ENCODE assay signal across 24 cellular contexts in the genomic region with DNA sequence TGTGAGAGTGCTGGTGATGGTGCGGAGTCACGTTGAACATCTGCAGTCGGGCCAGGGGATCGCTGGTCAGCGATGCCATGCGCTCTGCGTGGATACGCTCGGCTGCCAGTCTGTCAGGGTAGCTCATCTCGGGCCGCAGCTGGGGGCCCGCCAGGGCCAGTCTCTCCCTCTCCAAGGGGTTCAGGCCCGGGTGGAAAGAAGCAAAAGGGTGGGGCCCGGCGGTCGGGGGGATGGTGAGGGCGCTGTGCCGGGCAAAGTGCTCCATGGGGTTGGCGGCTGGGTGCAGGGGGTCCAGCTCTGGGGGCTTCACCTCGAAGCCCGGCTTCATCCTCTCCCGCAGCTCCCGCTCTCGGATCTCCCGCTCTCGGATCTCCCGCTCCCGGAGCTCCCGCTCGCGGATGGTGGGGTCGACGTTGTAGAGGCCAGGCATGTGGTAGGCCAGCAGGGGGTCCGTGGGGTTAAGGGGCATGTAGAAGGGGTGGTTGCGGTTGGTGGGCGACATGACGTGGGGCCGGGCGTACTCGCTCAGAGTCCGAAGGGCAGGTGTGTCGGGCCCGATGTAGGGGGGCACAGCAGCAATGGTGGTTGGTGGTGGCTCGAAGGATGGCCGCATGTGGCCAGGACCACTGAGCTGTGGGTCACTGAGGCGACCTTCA. TPM values are rescaled to one million over a fixed set of nuclear protein-coding genes. Genes with fewer than 3 reads are reported as not detected.
DNase-seq lines count a peak whose midpoint lies in the region; ATAC-seq, FAIRE-seq and TF ChIP-seq lines count a peak whose summit lies in the region.
"Had no signal": no experiment of that assay in that cellular context is flagged by ENCODE, and none has a peak within 500 bp of the region (broad histone marks: within the 10 kb centered on the region; RNA-seq: fewer than 3 reads in every experiment).

No MANE protein-coding gene starts in this region.

- H3K27ac Mint-ChIP-seq in WTC11: peak overlapping the region; percentile 63
- peak overlapping the region; percentile 85 for H3K27ac Mint-ChIP-seq in stimulated activated naive B cell treated with anti-CD40 and anti-IgM and Interleukin-4, amounts not matched to agents 10 μg/mL and 1 μg/mL and 100 μg/mL, for 72 hours
- H3K27ac Mint-ChIP-seq: activated naive CD8-positive, alpha-beta T cell treated with anti-CD3 and anti-CD28 coated beads, Interleukin-2, amount 50 U/mL, for 24 hours had no signal

- no peaks in the 10 kb centered on the region for H3K27me3 Mint-ChIP-seq in WTC11 (ENCODE audit: low read depth)
- no peaks in the 10 kb centered on the region for H3K27me3 Mint-ChIP-seq in stimulated activated naive B cell treated with anti-CD40 and anti-IgM and Interleukin-4, amounts not matched to agents 10 μg/mL and 1 μg/mL and 100 μg/mL, for 72 hours
- H3K27me3 Mint-ChIP-seq: activated naive CD8-positive, alpha-beta T cell treated with anti-CD3 and anti-CD28 coated beads, Interleukin-2, amount 50 U/mL, for 24 hours had no signal

- no TSS peak for BruUV-seq in HepG2 (replicated peaks; lab: Mats Ljungman, UMichigan)

- WGBS in HepG2 (ENCODE audit: low lambda C conversion rate): 97% methylated on average over 42 of the region's 46 CpGs

- H3K4me3 Mint-ChIP-seq in WTC11: no peak overlapping the region
- no peak overlapping the region for H3K4me3 Mint-ChIP-seq in stimulated activated naive B cell treated with anti-CD40 and anti-IgM and Interleukin-4, amounts not matched to agents 10 μg/mL and 1 μg/mL and 100 μg/mL, for 72 hours
- H3K4me3 Mint-ChIP-seq: activated naive CD8-positive, alpha-beta T cell treated with anti-CD3 and anti-CD28 coated beads, Interleukin-2, amount 50 U/mL, for 24 hours; CD14-positive monocyte had no signal

- H3K36me3 Mint-ChIP-seq in WTC11: peaks cover 54% of the 10 kb centered on the region
- peaks cover 37 to 52% of the 10 kb centered on the region in 2 donors for H3K36me3 Mint-ChIP-seq in stimulated activated naive B cell treated with anti-CD40 and anti-IgM and Interleukin-4, amounts not matched to agents 10 μg/mL and 1 μg/mL and 100 μg/mL, for 72 hours

- TF ChIP-seq CTCF in WTC11 (IDR thresholded peaks at IDR 0.05): no peak
- TF ChIP-seq CTCF in dorsolateral prefrontal cortex (IDR thresholded peaks at IDR 0.05 in 54 of 56, conservative IDR thresholded peaks at IDR 0.05 in 2 of 56; ENCODE audit: low read depth in 1 of 56, partially characterized antibody in 56 of 56): no peak
- TF ChIP-seq CTCF in HepG2 (CRISPR knock-in tag; IDR thresholded peaks at IDR 0.05): no peak

- POLR2A ChIA-PET in WTC11 (lab: Charles Lee): interaction anchor here (1.0 kb wide), 1 partner anchor 24 kb away, joined by 3 read pairs; no protein-coding TSS in a partner anchor
- POLR2A ChIA-PET in HepG2 (lab: Yijun Ruan, JAX): no interaction called here

- H3K27me3 ChIP-seq in dorsolateral prefrontal cortex (no peaks in the 10 kb centered on the region), HepG2 (ENCODE audit: control insufficient read depth in 1 of 2, insufficient read depth in 2 of 2, low read length in 2 of 2) (no peaks in the 10 kb centered on the region; a peak in 1 of 5 replicates)
- H3K27me3 ChIP-seq: body of pancreas, hepatocyte, MG63, neutrophil, upper lobe of left lung had no signal

- no peaks in the 10 kb centered on the region for H3K79me2 ChIP-seq in HepG2 (ENCODE audit: insufficient read depth, low read length)

- no peak for TF ChIP-seq POLR2A in HepG2 (IDR thresholded peaks at IDR 0.05; ENCODE audit: insufficient read depth in 1 of 2, low read depth in 2 of 2, low read length in 2 of 2)

- intact Hi-C loops in dorsolateral prefrontal cortex (cut with DNase I) (no loop called here), HepG2 (cut with micrococcal nuclease; ENCODE audit: unreplicated experiment) (no loop called here)

- H3K27ac ChIP-seq in dorsolateral prefrontal cortex (peak overlapping the region in 39 of 59 donors; percentile 4 to 82 (median 67)), HepG2 (ENCODE audit: extremely low read length, insufficient read depth, low read length) (no peak overlapping the region)
- H3K27ac ChIP-seq: hepatocyte, neutrophil had no signal

- no peak overlapping the region for H3K4me2 ChIP-seq in HepG2 (ENCODE audit: low read depth, low read length)
- H3K4me2 ChIP-seq: hepatocyte had no signal

- H2AFZ ChIP-seq in HepG2 (ENCODE audit: low read length): no peak overlapping the region
- H2AFZ ChIP-seq: hepatocyte had no signal

- H3K9ac ChIP-seq in HepG2 (ENCODE audit: insufficient read depth, low read depth, low read length): no peak overlapping the region

- ATAC-seq in WTC11 (no peak), HepG2 (no peak)
- no peak for ATAC-seq in stimulated activated naive B cell treated with anti-CD40 and anti-IgM and Interleukin-4, amounts not matched to agents 10 μg/mL and 1 μg/mL and 100 μg/mL, for 72 hours (replicated peaks)
- ATAC-seq: activated naive CD8-positive, alpha-beta T cell treated with anti-CD3 and anti-CD28 coated beads, Interleukin-2, amount 50 U/mL, for 24 hours; body of pancreas had no signal

- H3K4me1 Mint-ChIP-seq in WTC11: no peaks in the 10 kb centered on the region
- H3K4me1 Mint-ChIP-seq in stimulated activated naive B cell treated with anti-CD40 and anti-IgM and Interleukin-4, amounts not matched to agents 10 μg/mL and 1 μg/mL and 100 μg/mL, for 72 hours: peaks cover 0 to 4% of the 10 kb centered on the region in 2 donors
- H3K4me1 Mint-ChIP-seq: activated naive CD8-positive, alpha-beta T cell treated with anti-CD3 and anti-CD28 coated beads, Interleukin-2, amount 50 U/mL, for 24 hours; CD14-positive monocyte had no signal

- DNase-seq in WTC11 (ENCODE audit: low spot score) (no peak), dorsolateral prefrontal cortex (no peak), HepG2 (ENCODE audit: low spot score) (no peak), DMS53 (lab: John Stamatoyannopoulos, UW) (no peak), SKM-1 treated with dmso at 0.1 percent for 144 hours (lab: John Stamatoyannopoulos, UW; ENCODE audit: unreplicated experiment) (no peak)
- no peak for DNase-seq in stimulated activated naive B cell treated with anti-CD40 and anti-IgM and Interleukin-4, amounts not matched to agents 10 μg/mL and 1 μg/mL and 100 μg/mL, for 72 hours
- DNase-seq in stimulated activated CD4-positive, alpha-beta T cell treated with anti-CD3 and anti-CD28 coated beads, Interleukin-4, amount 100 ng/mL, for 4 hours: no peak
- DNase-seq: activated gamma-delta T cell treated with Interleukin-2 at 50 U/mL for 16 hours; activated naive CD8-positive, alpha-beta T cell treated with anti-CD3 and anti-CD28 coated beads, Interleukin-2, amount 50 U/mL, for 24 hours; activated T-cell treated with anti-CD3 and anti-CD28 coated beads for 4 hours; body of pancreas; DMS79 treated with DMSO at 0.1 percent for 48 hours; KBM-7; MG63; NCI-H1417; NCI-H2081; NCI-H226; NCI-H69 had no signal

- in situ Hi-C loops in HepG2 (cut with HindIII; ENCODE audit: extremely low pct_ligation_motif_present, low pct_unique_long_range_greater_than_20kb): no loop called here

- H3K9me3 ChIP-seq in HepG2 (ENCODE audit: low read length): no peaks in the 10 kb centered on the region
- H3K9me3 ChIP-seq: body of pancreas, MG63, neutrophil, upper lobe of left lung had no signal

- CTCF ChIA-PET in WTC11 (lab: Charles Lee): interaction anchor here (1.0 to 2.5 kb wide), 4 partner anchors 8 to 490 kb away, joined by 3 to 19 read pairs (median 4); no protein-coding TSS in a partner anchor
- CTCF ChIA-PET in HepG2 (lab: Yijun Ruan, JAX; ENCODE audit: low intra/inter-chr PET ratio, low total read pairs): no interaction called here

- no peak for TF ChIP-seq RAD21 in HepG2 (CRISPR knock-in tag; IDR thresholded peaks at IDR 0.05)

- no peak for TF ChIP-seq EP300 in HepG2 (IDR thresholded peaks at IDR 0.05; ENCODE audit: low read depth in 2 of 2, low read length in 2 of 2)
- TF ChIP-seq EP300 in HepG2 (CRISPR knock-in tag; IDR thresholded peaks at IDR 0.05; ENCODE audit: borderline replicate concordance): no peak

- H3K4me1 ChIP-seq in HepG2 (ENCODE audit: insufficient read depth, low read length): no peaks in the 10 kb centered on the region

- no peaks in the 10 kb centered on the region for H4K20me1 ChIP-seq in HepG2 (ENCODE audit: insufficient read depth, low read length)

- no peak for FAIRE-seq in HepG2 (lab: Jason Lieb, UNC)

- H3K36me3 ChIP-seq in HepG2 (replicated peaks in 1 of 2; ENCODE audit: control insufficient read depth in 1 of 2, insufficient read depth in 2 of 2, low read length in 2 of 2): peaks cover 65 to 82% of the 10 kb centered on the region in 2 experiments

- no peaks in the 10 kb centered on the region for H3K9me3 Mint-ChIP-seq in WTC11
- no peaks in the 10 kb centered on the region for H3K9me3 Mint-ChIP-seq in stimulated activated naive B cell treated with anti-CD40 and anti-IgM and Interleukin-4, amounts not matched to agents 10 μg/mL and 1 μg/mL and 100 μg/mL, for 72 hours
- H3K9me3 Mint-ChIP-seq: activated naive CD8-positive, alpha-beta T cell treated with anti-CD3 and anti-CD28 coated beads, Interleukin-2, amount 50 U/mL, for 24 hours had no signal

- H3K4me3 ChIP-seq in dorsolateral prefrontal cortex (no peak overlapping the region), HepG2 (replicated peaks in 1 of 3; ENCODE audit: insufficient read depth in 1 of 3, low read depth in 2 of 3, low read length in 3 of 3) (no peak overlapping the region)
- H3K4me3 ChIP-seq: body of pancreas, hepatocyte, MG63, skin epidermis, upper lobe of left lung had no signal

RNA-seq across cellular contexts. Expression of a gene that starts 40.5 kb away (rescaled TPM):
- total RNA-seq in WTC11 (2021) (2.0 to 2.3 TPM (median 2.3 TPM) in 3 replicates), dorsolateral prefrontal cortex (10 to 100 TPM in 119 of 120 experiments, 1 to 10 TPM in 1; 8.8 to 28.7 (median 19.1) TPM), HepG2 (2016; rRNA removed; fragmentation: Illumina TruSeq; extraction: Trizol) (not detected in 2 replicates)
- not detected in 2 replicates for total RNA-seq in HepG2 (2016; cell fraction: cytosol; rRNA removed; fragmentation: Illumina TruSeq; extraction: Trizol; ENCODE audit: low read depth)
- total RNA-seq in HepG2 (2016; cell fraction: insoluble cytoplasmic fraction; rRNA removed; fragmentation: Illumina TruSeq; extraction: Trizol): not detected in 2 replicates
- total RNA-seq in HepG2 (2016; cell fraction: membrane; rRNA removed; fragmentation: Illumina TruSeq; extraction: Trizol): not detected in 2 replicates
- total RNA-seq in HepG2 (2016; cell fraction: nucleus; rRNA removed; fragmentation: Illumina TruSeq; extraction: Trizol): not detected in 2 replicates
- 0.05 TPM in 1 of 2 replicates, not detected in the other for polyA plus RNA-seq in HepG2 (2011; rRNA removed)
- polyA plus RNA-seq in HepG2 (2011; cell fraction: cytosol; rRNA removed): 0.03 TPM in 1 of 2 replicates, not detected in the other
- 0.09 TPM in 1 of 2 replicates, not detected in the other for polyA plus RNA-seq in HepG2 (2011; cell fraction: nucleus; rRNA removed)
- not detected in 2 replicates for polyA plus RNA-seq in HepG2 (2012)
- polyA plus RNA-seq in HepG2 (2016; cell fraction: cytosol; fragmentation: Illumina TruSeq; extraction: Trizol; ENCODE audit: low read depth): not detected in 2 replicates
- not detected in 2 replicates for polyA plus RNA-seq in HepG2 (2016; cell fraction: insoluble cytoplasmic fraction; fragmentation: Illumina TruSeq; extraction: Trizol; ENCODE audit: low read depth)
- not detected in 2 replicates for polyA plus RNA-seq in HepG2 (2016; cell fraction: membrane; fragmentation: Illumina TruSeq; extraction: Trizol; ENCODE audit: low read depth)
- polyA plus RNA-seq in HepG2 (2016; cell fraction: nucleus; fragmentation: Illumina TruSeq; extraction: Trizol; ENCODE audit: insufficient read depth, low read depth): not detected in 2 replicates
- polyA minus RNA-seq in HepG2 (2011; rRNA and poly(A)+ RNA removed; ENCODE audit: low replicate concordance): not detected in 2 replicates
- polyA minus RNA-seq in HepG2 (2011; cell fraction: cytosol; rRNA and poly(A)+ RNA removed): not detected in 2 replicates
- polyA minus RNA-seq in HepG2 (2011; cell fraction: nucleus; rRNA and poly(A)+ RNA removed): not detected in 2 replicates
- total RNA-seq: HT1080 had no signal
- polyA plus RNA-seq: CD14-positive monocyte had no signal
